Comparison of ENCODE assay signal across 24 cellular contexts in the genomic region with DNA sequence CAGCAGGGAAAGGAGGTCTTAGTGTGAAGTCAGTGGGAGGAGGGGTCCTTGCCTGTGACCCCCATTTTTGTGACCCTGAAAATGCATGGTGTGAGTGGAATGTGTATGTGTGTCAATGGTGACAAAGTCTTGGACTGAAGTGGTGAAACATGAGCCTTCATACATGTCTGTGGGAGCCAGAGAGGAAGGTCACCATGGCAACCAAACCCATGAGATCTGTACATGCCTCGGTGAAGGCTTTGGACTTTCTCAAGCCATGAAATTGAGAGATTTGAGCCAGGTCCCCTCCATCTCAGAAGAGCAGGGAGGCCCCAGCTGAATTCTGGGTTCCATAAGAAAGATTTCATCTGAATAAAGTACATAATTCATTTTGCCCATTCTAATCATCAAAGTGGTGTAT.
DNase-seq lines count a peak whose midpoint lies in the region; ATAC-seq and TF ChIP-seq lines count a peak whose summit lies in the region.
"Had no signal": no experiment of that assay in that cellular context is flagged by ENCODE, and none has a peak within 500 bp of the region (broad histone marks: within the 10 kb centered on the region; RNA-seq: fewer than 3 reads in every experiment).

No MANE protein-coding gene starts in this region.

- no peak for ATAC-seq in IMR-90 (ENCODE audit: low read depth)
- ATAC-seq in left colon, result no peak
- no peak for ATAC-seq in GM19395 (IDR thresholded peaks at IDR 0.05; ENCODE audit: unreplicated experiment)
- ATAC-seq: effector memory CD8-positive, alpha-beta T cell; esophagus mucosa; foreskin keratinocyte; natural killer cell; pancreas; right lobe of liver; stimulated activated naive CD8-positive, alpha-beta T cell treated with anti-CD3 and anti-CD28 coated beads, Interleukin-15, Interleukin-2, amounts not matched to agents 100 U/mL and 50 U/mL, for 24 hours had no signal

- no peaks in the 10 kb centered on the region for H4K20me1 ChIP-seq in IMR-90 (ENCODE audit: insufficient read depth, low read length)

- H3K36me3 ChIP-seq in IMR-90 (ENCODE audit: control insufficient read depth, insufficient read depth, low read length), result no peaks in the 10 kb centered on the region
- H3K36me3 ChIP-seq: MG63, pancreas, right lobe of liver, thoracic aorta, uterus had no signal

- POLR2A ChIA-PET in IMR-90 (lab: Charles Lee; ENCODE audit: unreplicated experiment), result no interaction called here

- dilution Hi-C loops in IMR-90 (cut with HindIII; ENCODE audit: low sequenced_read_pairs, unreplicated experiment), result no loop called here

- DNase-seq in DMS 273 (lab: John Stamatoyannopoulos, UW; ENCODE audit: unreplicated experiment), result peak; percentile 79
- DNase-seq in IMR-90, result no peak
- DNase-seq in NCI-H748 (lab: John Stamatoyannopoulos, UW; ENCODE audit: unreplicated experiment), result peak; percentile 85
- DNase-seq in islet precursor cell, result peak; percentile 13
- DNase-seq in ecto neural progenitor cell (ENCODE audit: low spot score), result no peak
- DNase-seq in left colon, result no peak
- DNase-seq: activated effector memory CD4-positive, alpha-beta T cell treated with anti-CD3 and anti-CD28 coated beads, Interleukin-2, amount 50 U/mL, for 16 hours; activated naive CD8-positive, alpha-beta T cell treated with anti-CD3 and anti-CD28 coated beads, Interleukin-2, amount 10 ng/mL, durations not matched to agents 7 days and 5 days; effector memory CD8-positive, alpha-beta T cell; foreskin keratinocyte; hippocampal formation; immature natural killer cell; MG63; natural killer cell; NCI-H1694 treated with DMSO at 0.1 percent for 48 hours; NCI-H510A; pancreas; right lobe of liver; stimulated activated naive CD8-positive, alpha-beta T cell treated with anti-CD3 and anti-CD28 coated beads, Interleukin-15, Interleukin-2, amounts not matched to agents 100 U/mL and 50 U/mL, for 24 hours; uterus had no signal

- H3K27me3 ChIP-seq in IMR-90 (ENCODE audit: control insufficient read depth, insufficient read depth, low read length), result no peaks in the 10 kb centered on the region
- H3K27me3 ChIP-seq: foreskin keratinocyte, MG63, right lobe of liver, uterus had no signal

- TF ChIP-seq CTCF in IMR-90 (conservative IDR thresholded peaks at IDR 0.05; ENCODE audit: low read depth, low read length), result no peak

- no peak overlapping the region for H2BK120ac ChIP-seq in IMR-90 (ENCODE audit: low read depth, low read length)

- H4K5ac ChIP-seq in IMR-90 (ENCODE audit: low read depth, low read length), result no peak overlapping the region

- no peak overlapping the region for H2AFZ ChIP-seq in IMR-90 (replicated peaks; ENCODE audit: low read length, poor library complexity)

- no CpG with 5 or more reads among the region's 1 CpG for WGBS in IMR-90 (ENCODE audit: extremely low coverage in 2 of 2, insufficient read length in 1 of 2), 2 experiments

- intact Hi-C loops in IMR-90 (cut with micrococcal nuclease), result no loop called here
- intact Hi-C loops in left colon (cut with DNase I, micrococcal nuclease), result no loop called here

- H3K14ac ChIP-seq in IMR-90 (replicated peaks; ENCODE audit: low read depth, low read length), result peak overlapping the region; percentile 62; the same call in 1 of the 2 replicates

- H2AK9ac ChIP-seq in IMR-90 (replicated peaks; ENCODE audit: low read depth, low read length, poor library complexity), result no peak overlapping the region

- no peak overlapping the region for H3K18ac ChIP-seq in IMR-90 (ENCODE audit: low read depth, low read length)

- H2BK20ac ChIP-seq in IMR-90 (ENCODE audit: low read depth, low read length), result no peak overlapping the region

- no peaks in the 10 kb centered on the region for H3K9me3 ChIP-seq in IMR-90 (ENCODE audit: control insufficient read depth, insufficient read depth, low read length)
- H3K9me3 ChIP-seq: MG63, pancreas, right lobe of liver, thoracic aorta, uterus had no signal

- TF ChIP-seq RAD21 in IMR-90 (IDR thresholded peaks at IDR 0.05; ENCODE audit: low read length), result no peak

- H4K91ac ChIP-seq in IMR-90 (ENCODE audit: insufficient read depth, low read depth, low read length), result no peak overlapping the region

- H2BK15ac ChIP-seq in IMR-90 (ENCODE audit: low read depth, low read length), result no peak overlapping the region

- H3K4me2 ChIP-seq in IMR-90 (ENCODE audit: low read depth, low read length), result no peak overlapping the region

- no peak for TF ChIP-seq POLR2A in IMR-90 (IDR thresholded peaks at IDR 0.05; ENCODE audit: low read depth, low read length)

- H2BK5ac ChIP-seq in IMR-90 (ENCODE audit: low read depth, low read length, poor library complexity, severe bottlenecking), result no peak overlapping the region

- H3K9ac ChIP-seq in IMR-90 (ENCODE audit: low read depth, low read length), result no peak overlapping the region

- H3K9me1 ChIP-seq in IMR-90 (ENCODE audit: insufficient read depth, low read length), result peaks cover 9% of the 10 kb centered on the region; the same call in 1 of the 2 replicates

- no peak overlapping the region for H4K8ac ChIP-seq in IMR-90 (ENCODE audit: low read depth in 2 of 2, low read length in 2 of 2)

- CTCF ChIA-PET in IMR-90 (lab: Yijun Ruan, JAX), result no interaction called here

- no peak overlapping the region for H3K4ac ChIP-seq in IMR-90 (ENCODE audit: low read depth, low read length)

- peak overlapping the region; percentile 23; the same call in 1 of the 2 replicates for H2AK5ac ChIP-seq in IMR-90 (ENCODE audit: low read depth, low read length)

- no TSS peak for BruUV-seq in IMR-90 (replicated peaks; lab: Mats Ljungman, UMichigan)

- H3K4me3 ChIP-seq in IMR-90 (ENCODE audit: insufficient read depth, low read depth, low read length), result no peak overlapping the region
- H3K4me3 ChIP-seq: MG63, pancreas, right lobe of liver, SK-N-MC, thoracic aorta, uterus had no signal

- H3K79me1 ChIP-seq in IMR-90 (ENCODE audit: low read depth in 1 of 2, low read length in 2 of 2), result no peaks in the 10 kb centered on the region

- in situ Hi-C loops in IMR-90 (cut with MboI; ENCODE audit: low sequenced_read_pairs), result no loop called here

- peaks cover 5% of the 10 kb centered on the region; the same call in 1 of the 2 replicates for H3K4me1 ChIP-seq in IMR-90 (ENCODE audit: control insufficient read depth, insufficient read depth, low read length)
- H3K4me1 ChIP-seq: foreskin keratinocyte, pancreas, right lobe of liver, uterus had no signal

- no peak overlapping the region for H3K27ac ChIP-seq in IMR-90 (ENCODE audit: insufficient read depth, low read length)
- H3K27ac ChIP-seq: foreskin keratinocyte, pancreas, right lobe of liver, SK-N-MC, thoracic aorta, uterus had no signal

- 0 out of 2 replicates have a peak overlapping the region, but pooled peaks have one; percentile 21 for H3K23ac ChIP-seq in IMR-90 (ENCODE audit: low read depth, low read length)

- no peak overlapping the region for H3K56ac ChIP-seq in IMR-90 (ENCODE audit: extremely low read depth, insufficient read depth, low read length)

TF ChIP-seq in IMR-90, 13 proteins besides CTCF, POLR2A, EP300 and RAD21:
- TF ChIP-seq, protein P1, sequence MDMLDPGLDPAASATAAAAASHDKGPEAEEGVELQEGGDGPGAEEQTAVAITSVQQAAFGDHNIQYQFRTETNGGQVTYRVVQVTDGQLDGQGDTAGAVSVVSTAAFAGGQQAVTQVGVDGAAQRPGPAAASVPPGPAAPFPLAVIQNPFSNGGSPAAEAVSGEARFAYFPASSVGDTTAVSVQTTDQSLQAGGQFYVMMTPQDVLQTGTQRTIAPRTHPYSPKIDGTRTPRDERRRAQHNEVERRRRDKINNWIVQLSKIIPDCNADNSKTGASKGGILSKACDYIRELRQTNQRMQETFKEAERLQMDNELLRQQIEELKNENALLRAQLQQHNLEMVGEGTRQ (IDR thresholded peaks at IDR 0.05; ENCODE audit: low read depth, low read length), result no peak
- TF ChIP-seq NFE2L2 (IDR thresholded peaks at IDR 0.05; ENCODE audit: low read depth, low read length) (no peak), FOS (IDR thresholded peaks at IDR 0.05; ENCODE audit: low read depth, low read length) (no peak), CHD1 (IDR thresholded peaks at IDR 0.05; ENCODE audit: low read depth, low read length) (no peak), RFX5 (IDR thresholded peaks at IDR 0.05; ENCODE audit: low read depth, low read length) (no peak), RCOR1 (IDR thresholded peaks at IDR 0.05; ENCODE audit: insufficient replicate concordance, low read length) (no peak)

Comparison
In these comparisons a context has a peak if more than half of its experiments do, and no peak if none do; other contexts are left out.
1. DNase-seq: peak in DMS 273 (single experiment), NCI-H748 (single experiment) and islet precursor cell (single experiment); none in IMR-90 (single experiment), ecto neural progenitor cell (single experiment) and left colon (0 of 2).